In the genomic region with DNA sequence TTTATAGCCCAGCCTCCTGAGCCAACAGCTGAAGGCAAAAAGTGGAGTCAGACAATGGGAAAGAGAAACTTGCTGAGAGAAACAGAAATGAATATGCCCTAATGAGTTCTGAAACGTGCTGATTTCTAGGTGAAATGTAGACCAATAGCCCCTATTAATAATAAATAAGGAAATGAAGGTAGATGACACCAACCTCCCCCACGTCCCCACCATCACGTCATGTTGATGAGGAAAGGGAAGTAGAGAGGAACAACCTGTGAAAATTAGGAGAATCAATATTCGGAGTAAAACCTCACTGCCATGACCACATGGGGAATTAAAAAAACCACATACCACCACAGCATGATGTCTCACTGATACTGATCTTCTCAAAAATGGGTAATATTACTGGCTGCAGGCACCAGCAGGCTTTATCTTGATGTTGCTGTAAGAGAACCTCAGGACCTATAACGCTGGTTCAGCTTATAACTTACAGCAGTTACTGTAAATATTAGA, we compare ENCODE assay signal across 10 cellular contexts.
DNase-seq lines count a peak whose midpoint lies in the region; ATAC-seq and TF ChIP-seq lines count a peak whose summit lies in the region.
"Had no signal": no experiment of that assay in that cellular context is flagged by ENCODE, and none has a peak within 500 bp of the region (broad histone marks: within the 10 kb centered on the region; RNA-seq: fewer than 3 reads in every experiment).

No MANE protein-coding gene starts in this region.

- no peaks in the 10 kb centered on the region for H3K9me3 ChIP-seq in left lung
- H3K9me3 ChIP-seq: right lobe of liver had no signal

- peaks cover 0 to 35% (median 11%) of the 10 kb centered on the region in 3 donors for H3K36me3 Mint-ChIP-seq in naive thymus-derived CD8-positive, alpha-beta T cell
- no peaks in the 10 kb centered on the region for H3K36me3 Mint-ChIP-seq in chondrocyte (ENCODE audit: low read depth)

- H3K4me1 ChIP-seq in left lung = peaks cover 0 to 6% of the 10 kb centered on the region in 2 donors

- peak; percentile 58 for ATAC-seq in GM18873 (IDR thresholded peaks at IDR 0.05; ENCODE audit: low FRiP score, unreplicated experiment)
- peak; percentile 52 for ATAC-seq in HG03103 (IDR thresholded peaks at IDR 0.05; ENCODE audit: low read depth, unreplicated experiment)
- peak; percentile 33 to 67 for ATAC-seq in naive thymus-derived CD8-positive, alpha-beta T cell
- no peak for ATAC-seq in left lung
- ATAC-seq: HCT116 had no signal

- H3K9me3 Mint-ChIP-seq in naive thymus-derived CD8-positive, alpha-beta T cell = no peaks in the 10 kb centered on the region
- H3K9me3 Mint-ChIP-seq in chondrocyte (ENCODE audit: low read depth) = no peaks in the 10 kb centered on the region

- DNase-seq in activated CD4-positive, alpha-beta T cell treated with anti-CD3 and anti-CD28 coated beads for 4 hours = peak; percentile 51 to 56
- peak in 3 of 10 donors; percentile 9 to 20 (median 17) for DNase-seq in naive thymus-derived CD8-positive, alpha-beta T cell
- DNase-seq in left lung (no peak), chondrocyte (ENCODE audit: low spot score) (no peak), SHP77 treated with DMSO at 0.1 percent for 48 hours (lab: John Stamatoyannopoulos, UW) (no peak), NCI-H2196 (lab: John Stamatoyannopoulos, UW; ENCODE audit: unreplicated experiment) (no peak)
- DNase-seq: right lobe of liver had no signal

- POLR2A ChIA-PET in naive thymus-derived CD8-positive, alpha-beta T cell (lab: Charles Lee) = interaction anchor here (0.8 kb wide), 1 partner anchor 151 kb away, joined by 3 read pairs; no protein-coding TSS in a partner anchor

- peaks cover 0 to 7% of the 10 kb centered on the region in 2 donors for H3K36me3 ChIP-seq in left lung
- H3K36me3 ChIP-seq: right lobe of liver had no signal

- no peak overlapping the region for H3K27ac ChIP-seq in left lung
- H3K27ac ChIP-seq: right lobe of liver had no signal

- intact Hi-C loops in left lung (cut with DNase I) = no loop called here

- H3K27me3 ChIP-seq in left lung = no peaks in the 10 kb centered on the region
- H3K27me3 ChIP-seq: right lobe of liver had no signal

- no peaks in the 10 kb centered on the region for H3K27me3 Mint-ChIP-seq in naive thymus-derived CD8-positive, alpha-beta T cell
- no peaks in the 10 kb centered on the region for H3K27me3 Mint-ChIP-seq in chondrocyte (ENCODE audit: low read depth)

- peak overlapping the region; percentile 56 to 82 (median 70) for H3K27ac Mint-ChIP-seq in naive thymus-derived CD8-positive, alpha-beta T cell
- no peak overlapping the region for H3K27ac Mint-ChIP-seq in chondrocyte (ENCODE audit: unreplicated experiment)

- H3K4me3 ChIP-seq in left lung = no peak overlapping the region
- H3K4me3 ChIP-seq: right lobe of liver had no signal

- peak overlapping the region in 6 of 10 donors; percentile 25 to 72 (median 68) for H3K4me3 Mint-ChIP-seq in naive thymus-derived CD8-positive, alpha-beta T cell
- no peak overlapping the region for H3K4me3 Mint-ChIP-seq in chondrocyte (ENCODE audit: unreplicated experiment)

- TF ChIP-seq CTCF in left lung (IDR thresholded peaks at IDR 0.05) (no peak), chondrocyte (IDR thresholded peaks at IDR 0.05) (no peak)

- H3K4me1 Mint-ChIP-seq in naive thymus-derived CD8-positive, alpha-beta T cell = peaks cover 7 to 74% (median 28%) of the 10 kb centered on the region in 4 donors
- H3K4me1 Mint-ChIP-seq in chondrocyte (ENCODE audit: low read depth) = peaks cover 16% of the 10 kb centered on the region

Comparison
In these comparisons a context has a peak if more than half of its experiments do, and no peak if none do; other contexts are left out.
1. DNase-seq: peak in activated CD4-positive, alpha-beta T cell treated with anti-CD3 and anti-CD28 coated beads for 4 hours (2 of 2); none in left lung (0 of 2), chondrocyte (single experiment), SHP77 treated with DMSO at 0.1 percent for 48 hours (single experiment) and NCI-H2196 (single experiment).